ENCODE assay signal across 8 cellular contexts in the genomic region with DNA sequence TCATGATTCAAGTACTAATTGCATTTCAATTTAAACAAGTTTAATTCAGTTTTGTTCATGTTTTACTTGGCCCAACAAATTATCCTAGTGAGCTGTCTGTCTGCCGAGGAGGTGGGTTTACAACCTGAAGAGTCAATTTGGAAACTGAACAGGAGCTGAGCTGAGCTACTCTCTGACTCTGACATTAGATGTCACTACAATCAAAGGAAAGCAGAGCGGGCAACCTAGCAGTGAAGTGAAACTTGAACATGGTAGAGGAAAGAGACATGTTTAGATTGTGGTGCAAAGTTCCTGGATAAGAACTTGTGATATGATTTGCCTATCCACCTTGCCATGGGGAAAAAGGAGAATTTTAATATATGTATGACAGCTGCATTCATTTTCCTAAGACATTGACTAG. TPM values are rescaled to one million over a fixed set of nuclear protein-coding genes. Genes with fewer than 3 reads are reported as not detected.
DNase-seq lines count a peak whose midpoint lies in the region; ATAC-seq and TF ChIP-seq lines count a peak whose summit lies in the region.

No MANE protein-coding gene starts in this region.

- no peak overlapping the region for H3K4me3 ChIP-seq in psoas muscle

- H3K4me1 ChIP-seq in psoas muscle = no peaks in the 10 kb centered on the region

- no peaks in the 10 kb centered on the region for H3K27me3 ChIP-seq in psoas muscle (ENCODE audit: insufficient read depth in 3 of 3, low read length in 2 of 3)

- 13 to 33% (median 27%) methylated on average over 2 of the region's 2 CpGs for WGBS in psoas muscle, 3 donors

- H3K27ac ChIP-seq in psoas muscle = no peak overlapping the region

- H3K9me3 ChIP-seq in psoas muscle = no peaks in the 10 kb centered on the region

- no peaks in the 10 kb centered on the region for H3K36me3 ChIP-seq in psoas muscle (ENCODE audit: insufficient read depth in 1 of 2, low read depth in 1 of 2)

- DNase-seq in COLO668 (lab: John Stamatoyannopoulos, UW; ENCODE audit: unreplicated experiment) (peak; percentile 52), KBM-7 (peak; percentile 30), foreskin melanocyte (peak; percentile 16), psoas muscle (no peak), GOT3 (lab: John Stamatoyannopoulos, UW) (no peak)

- in situ Hi-C loops in KBM-7 (cut with MboI; ENCODE audit: low pct_unique_long_range_greater_than_20kb, low sequenced_read_pairs) = no loop called here

- peak; percentile 83 for ATAC-seq in GM18868 (IDR thresholded peaks at IDR 0.05; ENCODE audit: unreplicated experiment)
- peak; percentile 79 for ATAC-seq in SK-N-SH treated with all-trans-retinoic acid at 6 μM for 48 hours
- peak in 1 of 4 donors; percentile 25 for ATAC-seq in psoas muscle
- ATAC-seq in GM18517 (IDR thresholded peaks at IDR 0.05; ENCODE audit: unreplicated experiment) = no peak

- peak; percentile 40 for TF ChIP-seq CTCF in psoas muscle (IDR thresholded peaks at IDR 0.05)

- intact Hi-C loops in psoas muscle (cut with DNase I) = no loop called here

TF ChIP-seq in SK-N-SH treated with all-trans-retinoic acid at 6 μM for 48 hours, 23 proteins besides CTCF, POLR2A, EP300 and RAD21:
- TF ChIP-seq OSR1 (CRISPR knock-in tag; IDR thresholded peaks at IDR 0.05) (no peak), ARNTL (CRISPR knock-in tag; IDR thresholded peaks at IDR 0.05; ENCODE audit: borderline replicate concordance, low read depth) (no peak), ZFP3 (CRISPR knock-in tag; IDR thresholded peaks at IDR 0.05) (no peak), PPARA (CRISPR knock-in tag; IDR thresholded peaks at IDR 0.05; ENCODE audit: borderline replicate concordance) (no peak), GLIS3 (CRISPR knock-in tag; IDR thresholded peaks at IDR 0.05) (no peak), ZNF8 (CRISPR knock-in tag; IDR thresholded peaks at IDR 0.05) (no peak), RARB (CRISPR knock-in tag; IDR thresholded peaks at IDR 0.05) (no peak), ZC3H10 (CRISPR knock-in tag; IDR thresholded peaks at IDR 0.05) (no peak), CSDC2 (CRISPR knock-in tag; IDR thresholded peaks at IDR 0.05) (no peak), SNAI2 (CRISPR knock-in tag; IDR thresholded peaks at IDR 0.05) (no peak), BACH2 (CRISPR knock-in tag; IDR thresholded peaks at IDR 0.05; ENCODE audit: borderline replicate concordance) (no peak), TCF4 (CRISPR knock-in tag; IDR thresholded peaks at IDR 0.05; ENCODE audit: borderline replicate concordance) (no peak), ZFP30 (CRISPR knock-in tag; IDR thresholded peaks at IDR 0.05) (no peak), ISL1 (CRISPR knock-in tag; IDR thresholded peaks at IDR 0.05) (no peak), TOX (CRISPR knock-in tag; IDR thresholded peaks at IDR 0.05; ENCODE audit: borderline replicate concordance) (no peak), ZNF565 (CRISPR knock-in tag; conservative IDR thresholded peaks at IDR 0.05; ENCODE audit: low read depth) (no peak)
- TF ChIP-seq, protein P1, sequence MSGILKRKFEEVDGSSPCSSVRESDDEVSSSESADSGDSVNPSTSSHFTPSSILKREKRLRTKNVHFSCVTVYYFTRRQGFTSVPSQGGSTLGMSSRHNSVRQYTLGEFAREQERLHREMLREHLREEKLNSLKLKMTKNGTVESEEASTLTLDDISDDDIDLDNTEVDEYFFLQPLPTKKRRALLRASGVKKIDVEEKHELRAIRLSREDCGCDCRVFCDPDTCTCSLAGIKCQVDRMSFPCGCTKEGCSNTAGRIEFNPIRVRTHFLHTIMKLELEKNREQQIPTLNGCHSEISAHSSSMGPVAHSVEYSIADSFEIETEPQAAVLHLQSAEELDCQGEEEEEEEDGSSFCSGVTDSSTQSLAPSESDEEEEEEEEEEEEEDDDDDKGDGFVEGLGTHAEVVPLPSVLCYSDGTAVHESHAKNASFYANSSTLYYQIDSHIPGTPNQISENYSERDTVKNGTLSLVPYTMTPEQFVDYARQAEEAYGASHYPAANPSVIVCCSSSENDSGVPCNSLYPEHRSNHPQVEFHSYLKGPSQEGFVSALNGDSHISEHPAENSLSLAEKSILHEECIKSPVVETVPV (CRISPR knock-in tag; IDR thresholded peaks at IDR 0.05) = no peak
- TF ChIP-seq, protein P2, sequence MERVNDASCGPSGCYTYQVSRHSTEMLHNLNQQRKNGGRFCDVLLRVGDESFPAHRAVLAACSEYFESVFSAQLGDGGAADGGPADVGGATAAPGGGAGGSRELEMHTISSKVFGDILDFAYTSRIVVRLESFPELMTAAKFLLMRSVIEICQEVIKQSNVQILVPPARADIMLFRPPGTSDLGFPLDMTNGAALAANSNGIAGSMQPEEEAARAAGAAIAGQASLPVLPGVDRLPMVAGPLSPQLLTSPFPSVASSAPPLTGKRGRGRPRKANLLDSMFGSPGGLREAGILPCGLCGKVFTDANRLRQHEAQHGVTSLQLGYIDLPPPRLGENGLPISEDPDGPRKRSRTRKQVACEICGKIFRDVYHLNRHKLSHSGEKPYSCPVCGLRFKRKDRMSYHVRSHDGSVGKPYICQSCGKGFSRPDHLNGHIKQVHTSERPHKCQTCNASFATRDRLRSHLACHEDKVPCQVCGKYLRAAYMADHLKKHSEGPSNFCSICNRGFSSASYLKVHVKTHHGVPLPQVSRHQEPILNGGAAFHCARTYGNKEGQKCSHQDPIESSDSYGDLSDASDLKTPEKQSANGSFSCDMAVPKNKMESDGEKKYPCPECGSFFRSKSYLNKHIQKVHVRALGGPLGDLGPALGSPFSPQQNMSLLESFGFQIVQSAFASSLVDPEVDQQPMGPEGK (CRISPR knock-in tag; IDR thresholded peaks at IDR 0.05; ENCODE audit: borderline replicate concordance) = no peak
- TF ChIP-seq, protein P3, sequence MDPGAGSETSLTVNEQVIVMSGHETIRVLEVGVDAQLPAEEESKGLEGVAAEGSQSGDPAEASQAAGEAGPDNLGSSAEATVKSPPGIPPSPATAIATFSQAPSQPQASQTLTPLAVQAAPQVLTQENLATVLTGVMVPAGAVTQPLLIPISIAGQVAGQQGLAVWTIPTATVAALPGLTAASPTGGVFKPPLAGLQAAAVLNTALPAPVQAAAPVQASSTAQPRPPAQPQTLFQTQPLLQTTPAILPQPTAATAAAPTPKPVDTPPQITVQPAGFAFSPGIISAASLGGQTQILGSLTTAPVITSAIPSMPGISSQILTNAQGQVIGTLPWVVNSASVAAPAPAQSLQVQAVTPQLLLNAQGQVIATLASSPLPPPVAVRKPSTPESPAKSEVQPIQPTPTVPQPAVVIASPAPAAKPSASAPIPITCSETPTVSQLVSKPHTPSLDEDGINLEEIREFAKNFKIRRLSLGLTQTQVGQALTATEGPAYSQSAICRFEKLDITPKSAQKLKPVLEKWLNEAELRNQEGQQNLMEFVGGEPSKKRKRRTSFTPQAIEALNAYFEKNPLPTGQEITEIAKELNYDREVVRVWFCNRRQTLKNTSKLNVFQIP (CRISPR knock-in tag; IDR thresholded peaks at IDR 0.05; ENCODE audit: borderline replicate concordance, low read depth) = no peak

RNA-seq across cellular contexts. Expression of a gene that starts 9.6 kb away (rescaled TPM):
- not detected for total RNA-seq in psoas muscle
- polyA plus RNA-seq in psoas muscle = under 1 TPM in 1 of 3 donors, not detected in 2; 0.31 TPM

Comparison
In these comparisons a context has a peak if more than half of its experiments do, and no peak if none do; other contexts are left out.
1. DNase-seq: peak in COLO668 (single experiment), KBM-7 (single experiment) and foreskin melanocyte (single experiment); none in psoas muscle (0 of 2) and GOT3 (single experiment).